8 cellular contexts compared by ENCODE assay signal in the genomic region with DNA sequence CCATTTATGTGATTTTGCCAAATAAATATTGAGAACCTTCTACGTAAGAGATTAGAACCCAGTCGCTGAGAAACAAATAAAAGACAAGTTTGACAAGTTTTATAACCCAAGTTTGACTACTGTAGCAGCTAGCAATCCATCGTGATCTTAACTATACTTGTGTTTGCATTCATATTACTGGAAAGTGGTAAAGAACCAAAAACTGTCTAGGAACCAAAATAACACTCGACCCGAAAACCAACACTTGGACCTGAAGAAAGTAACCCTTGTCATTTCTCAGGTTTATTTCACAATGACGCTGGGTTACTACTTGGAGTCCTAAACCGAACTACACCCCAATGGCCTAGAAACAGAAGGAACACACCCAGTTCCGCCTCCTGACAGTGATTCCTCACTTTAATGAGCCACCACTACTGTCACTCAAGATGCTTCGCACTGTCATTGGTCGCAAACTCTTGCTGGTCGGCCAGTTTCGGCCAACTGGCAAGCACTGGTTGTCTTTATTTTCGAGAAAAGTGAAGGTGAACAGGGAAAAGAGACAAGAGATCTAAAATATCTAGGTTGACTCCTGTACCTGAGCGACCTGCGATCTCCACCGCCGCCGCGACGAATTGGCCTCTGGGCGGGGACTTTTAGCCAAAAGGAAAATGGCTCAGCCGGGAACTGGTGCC. TPM values are rescaled to one million over a fixed set of nuclear protein-coding genes. Genes with fewer than 3 reads are reported as not detected.
DNase-seq lines count a peak whose midpoint lies in the region; ATAC-seq, FAIRE-seq and TF ChIP-seq lines count a peak whose summit lies in the region.

No MANE protein-coding gene starts in this region.

- peak; percentile 84 for FAIRE-seq in RCC 7860 (lab: Jason Lieb, UNC)

- H3K27ac ChIP-seq in GM23338 (ENCODE audit: low read depth) = peak overlapping the region; percentile 100
- peak overlapping the region; percentile 89 for H3K27ac ChIP-seq in Karpas-422 (ENCODE audit: low read length)
- H3K27ac ChIP-seq in esophagus squamous epithelium = peak overlapping the region; percentile 93 to 100 (median 97)
- peak overlapping the region; percentile 100 for H3K27ac ChIP-seq in muscle layer of duodenum (ENCODE audit: low read length)

- no peaks in the 10 kb centered on the region for H3F3A ChIP-seq in GM23338 (replicated peaks; ENCODE audit: low read depth)

- no peaks in the 10 kb centered on the region for H3K9me2 ChIP-seq in GM23338 (ENCODE audit: insufficient read depth)
- no peaks in the 10 kb centered on the region for H3K9me2 ChIP-seq in Karpas-422 (replicated peaks; ENCODE audit: insufficient read depth, low read length)

- H3K36me3 Mint-ChIP-seq in GM23338 (ENCODE audit: low read depth) = no peaks in the 10 kb centered on the region
- peaks cover 17% of the 10 kb centered on the region for H3K36me3 Mint-ChIP-seq in activated T-helper 1 cell treated with anti-CD3 and anti-CD28 coated beads, Interleukin-12 subunit alpha, Interleukin-12 subunit beta, Interleukin-2, Interleukin-4 antibody, amounts not matched to agents 30 ng/mL and 10 ng/mL and 1 ng/mL, durations not matched to agents 14 hours and 24 hours and 36 hours (ENCODE audit: low read depth)

- H3K4me3 ChIP-seq in GM23338 = peak overlapping the region; percentile 71
- peak overlapping the region; percentile 89 for H3K4me3 ChIP-seq in Karpas-422 (ENCODE audit: low read length)
- H3K4me3 ChIP-seq in esophagus squamous epithelium = peak overlapping the region; percentile 59 to 88 (median 79)
- H3K4me3 ChIP-seq in muscle layer of duodenum (ENCODE audit: low read depth in 1 of 2, low read length in 2 of 2) = peak overlapping the region; percentile 75 to 97

- no peaks in the 10 kb centered on the region for H3K9me3 Mint-ChIP-seq in GM23338
- no peaks in the 10 kb centered on the region for H3K9me3 Mint-ChIP-seq in activated T-helper 1 cell treated with anti-CD3 and anti-CD28 coated beads, Interleukin-12 subunit alpha, Interleukin-12 subunit beta, Interleukin-2, Interleukin-4 antibody, amounts not matched to agents 30 ng/mL and 10 ng/mL and 1 ng/mL, durations not matched to agents 14 hours and 24 hours and 36 hours

- TF ChIP-seq CTCF in GM23338 (conservative IDR thresholded peaks at IDR 0.05; ENCODE audit: low read depth in 2 of 2) (no peak), esophagus squamous epithelium (IDR thresholded peaks at IDR 0.05) (peak in 1 of 6 experiments; percentile 2)

- H3K9me3 ChIP-seq in Karpas-422 (ENCODE audit: low read length) = no peaks in the 10 kb centered on the region
- no peaks in the 10 kb centered on the region for H3K9me3 ChIP-seq in esophagus squamous epithelium
- H3K9me3 ChIP-seq in muscle layer of duodenum (ENCODE audit: control insufficient read depth in 1 of 2, low read length in 2 of 2) = no peaks in the 10 kb centered on the region

- peaks cover 29% of the 10 kb centered on the region for H3K79me2 ChIP-seq in GM23338 (replicated peaks; ENCODE audit: insufficient read depth)
- H3K79me2 ChIP-seq in Karpas-422 (ENCODE audit: low read length) = peaks cover 59% of the 10 kb centered on the region

- DNase-seq in DMS79 (lab: John Stamatoyannopoulos, UW) (peak; percentile 60), GM23338 (ENCODE audit: low spot score) (peak; percentile 95), Karpas-422 (peak; percentile 87), RCC 7860 (ENCODE audit: low spot score) (peak; percentile 71), esophagus squamous epithelium (lab: John Stamatoyannopoulos, UW) (peak; percentile 17)
- DNase-seq in activated T-helper 1 cell treated with anti-CD3 and anti-CD28 coated beads, Interleukin-12 subunit alpha, Interleukin-12 subunit beta, Interleukin-2, Interleukin-4 antibody, amounts not matched to agents 30 ng/mL and 10 ng/mL and 1 ng/mL, durations not matched to agents 14 hours and 24 hours and 36 hours (ENCODE audit: low spot score) = peak; percentile 79
- peak; percentile 45 for DNase-seq in stimulated activated CD8-positive, alpha-beta memory T cell treated with anti-CD3 and anti-CD28 coated beads, Interleukin-7, amount 100 ng/mL, for 24 hours (ENCODE audit: low read depth)

- peak overlapping the region; percentile 91 for H3K9ac ChIP-seq in Karpas-422 (ENCODE audit: low read length)

- H3K36me3 ChIP-seq in GM23338 (ENCODE audit: insufficient read depth) (no peaks in the 10 kb centered on the region), Karpas-422 (ENCODE audit: insufficient read depth, low read length) (no peaks in the 10 kb centered on the region), esophagus squamous epithelium (peaks cover 0 to 7% (median 0%) of the 10 kb centered on the region in 3 donors), muscle layer of duodenum (ENCODE audit: control insufficient read depth in 1 of 2, insufficient read depth in 2 of 2, low read length in 2 of 2) (no peaks in the 10 kb centered on the region)

- H3K4me1 ChIP-seq in GM23338 (ENCODE audit: insufficient read depth) = peaks cover 5% of the 10 kb centered on the region; the same call in 1 of the 2 replicates
- H3K4me1 ChIP-seq in Karpas-422 (ENCODE audit: low read length) = peaks cover 23% of the 10 kb centered on the region
- H3K4me1 ChIP-seq in esophagus squamous epithelium = peaks cover 3 to 47% (median 15%) of the 10 kb centered on the region in 3 donors
- peaks cover 11 to 27% of the 10 kb centered on the region in 2 donors for H3K4me1 ChIP-seq in muscle layer of duodenum (ENCODE audit: control insufficient read depth in 1 of 2, insufficient read depth in 2 of 2, low read length in 2 of 2)

- H2AFZ ChIP-seq in GM23338 = peak overlapping the region; percentile 95
- H2AFZ ChIP-seq in Karpas-422 (ENCODE audit: low read length) = peak overlapping the region; percentile 99

- H3K27me3 ChIP-seq in GM23338 (ENCODE audit: insufficient read depth) (no peaks in the 10 kb centered on the region), Karpas-422 (ENCODE audit: low read length) (no peaks in the 10 kb centered on the region), esophagus squamous epithelium (no peaks in the 10 kb centered on the region), muscle layer of duodenum (ENCODE audit: low read depth, low read length) (no peaks in the 10 kb centered on the region)

- peak overlapping the region; percentile 100 for H3K27ac Mint-ChIP-seq in GM23338
- H3K27ac Mint-ChIP-seq in activated T-helper 1 cell treated with anti-CD3 and anti-CD28 coated beads, Interleukin-12 subunit alpha, Interleukin-12 subunit beta, Interleukin-2, Interleukin-4 antibody, amounts not matched to agents 30 ng/mL and 10 ng/mL and 1 ng/mL, durations not matched to agents 14 hours and 24 hours and 36 hours = peak overlapping the region; percentile 99

- peaks cover 9% of the 10 kb centered on the region; the same call in 1 of the 3 replicates for H3K4me1 Mint-ChIP-seq in GM23338
- peaks cover 73% of the 10 kb centered on the region for H3K4me1 Mint-ChIP-seq in activated T-helper 1 cell treated with anti-CD3 and anti-CD28 coated beads, Interleukin-12 subunit alpha, Interleukin-12 subunit beta, Interleukin-2, Interleukin-4 antibody, amounts not matched to agents 30 ng/mL and 10 ng/mL and 1 ng/mL, durations not matched to agents 14 hours and 24 hours and 36 hours (ENCODE audit: low read depth)

- peak; percentile 97 for ATAC-seq in GM23338

- no peak for TF ChIP-seq POLR2A in esophagus squamous epithelium (IDR thresholded peaks at IDR 0.05)

- WGBS in esophagus squamous epithelium, 2 donors = 1% methylated on average over 14 of the region's 22 CpGs

- H4K20me1 ChIP-seq in GM23338 (replicated peaks; ENCODE audit: insufficient read depth) = no peaks in the 10 kb centered on the region
- H4K20me1 ChIP-seq in Karpas-422 (ENCODE audit: insufficient read depth, low read depth, low read length) = no peaks in the 10 kb centered on the region

- no peaks in the 10 kb centered on the region for H3K27me3 Mint-ChIP-seq in GM23338 (ENCODE audit: insufficient read depth, low read depth, poor library complexity)
- H3K27me3 Mint-ChIP-seq in activated T-helper 1 cell treated with anti-CD3 and anti-CD28 coated beads, Interleukin-12 subunit alpha, Interleukin-12 subunit beta, Interleukin-2, Interleukin-4 antibody, amounts not matched to agents 30 ng/mL and 10 ng/mL and 1 ng/mL, durations not matched to agents 14 hours and 24 hours and 36 hours (ENCODE audit: insufficient read depth) = no peaks in the 10 kb centered on the region

- peak overlapping the region; percentile 98 for H3K4me3 Mint-ChIP-seq in GM23338
- H3K4me3 Mint-ChIP-seq in activated T-helper 1 cell treated with anti-CD3 and anti-CD28 coated beads, Interleukin-12 subunit alpha, Interleukin-12 subunit beta, Interleukin-2, Interleukin-4 antibody, amounts not matched to agents 30 ng/mL and 10 ng/mL and 1 ng/mL, durations not matched to agents 14 hours and 24 hours and 36 hours = peak overlapping the region; percentile 100

- intact Hi-C loops in activated T-helper 1 cell treated with anti-CD3 and anti-CD28 coated beads, Interleukin-12 subunit alpha, Interleukin-12 subunit beta, Interleukin-2, Interleukin-4 antibody, amounts not matched to agents 30 ng/mL and 10 ng/mL and 1 ng/mL, durations not matched to agents 14 hours and 24 hours and 36 hours (cut with micrococcal nuclease) = loop anchor here (1.0 to 5.0 kb wide), 10 partner anchors 36 to 1909 kb away; partner anchors contain the start of genes GALNT7, HPGD and SAP30
- intact Hi-C loops in esophagus squamous epithelium (cut with DNase I) = no loop called here

- H3K4me2 ChIP-seq in GM23338 (peak overlapping the region; percentile 84), Karpas-422 (ENCODE audit: low read depth, low read length, poor library complexity, severe bottlenecking) (peak overlapping the region; percentile 90)

RNA-seq across cellular contexts. Expression of gene FBXO8, which starts 0.5 kb away (rescaled TPM):
- 7.9 and 9.4 TPM in 2 replicates for total RNA-seq in GM23338 (2014; rRNA removed; shearing (Covaris generic))
- polyA plus RNA-seq in GM23338 (2016; fragmentation: Nextera tagmentation; extraction: Ambion mirVana) = 5.4 and 5.8 TPM in 2 replicates
- total RNA-seq in Karpas-422 (2014; rRNA removed; shearing (Covaris generic); ENCODE audit: low replicate concordance) = 7.9 and 13.5 TPM in 2 replicates
- total RNA-seq in activated T-helper 1 cell treated with anti-CD3 and anti-CD28 coated beads, Interleukin-12 subunit alpha, Interleukin-12 subunit beta, Interleukin-2, Interleukin-4 antibody, amounts not matched to agents 30 ng/mL and 10 ng/mL and 1 ng/mL, durations not matched to agents 14 hours and 24 hours and 36 hours = 17.0 and 18.1 TPM in 2 replicates
- 10 to 100 TPM; 19.1 to 38.0 (median 26.4) TPM for total RNA-seq in esophagus squamous epithelium

RNA-seq across cellular contexts. Expression of gene CEP44, which starts 0.7 kb away (rescaled TPM):
- 17.4 and 20.4 TPM in 2 replicates for total RNA-seq in GM23338 (2014; rRNA removed; shearing (Covaris generic))
- polyA plus RNA-seq in GM23338 (2016; fragmentation: Nextera tagmentation; extraction: Ambion mirVana) = 9.6 and 12.1 TPM in 2 replicates
- total RNA-seq in Karpas-422 (2014; rRNA removed; shearing (Covaris generic); ENCODE audit: low replicate concordance) = 7.8 and 17.4 TPM in 2 replicates
- total RNA-seq in activated T-helper 1 cell treated with anti-CD3 and anti-CD28 coated beads, Interleukin-12 subunit alpha, Interleukin-12 subunit beta, Interleukin-2, Interleukin-4 antibody, amounts not matched to agents 30 ng/mL and 10 ng/mL and 1 ng/mL, durations not matched to agents 14 hours and 24 hours and 36 hours = 15.4 and 18.2 TPM in 2 replicates
- 10 to 100 TPM in 2 of 4 donors, 1 to 10 TPM in 2; 5.5 to 14.4 (median 11.4) TPM for total RNA-seq in esophagus squamous epithelium

Comparison
In these comparisons a context has a peak if more than half of its experiments do, and no peak if none do; other contexts are left out.
1. Peak in every context shown above with its lines: DNase-seq, ATAC-seq, H3K4me3 ChIP-seq and H3K27ac ChIP-seq.
2. DNase-seq: peak in every context shown above with its lines; median percentile 95 in GM23338; 87 in Karpas-422; 79 in activated T-helper 1 cell treated with anti-CD3 and anti-CD28 coated beads, Interleukin-12 subunit alpha, Interleukin-12 subunit beta, Interleukin-2, Interleukin-4 antibody, amounts not matched to agents 30 ng/mL and 10 ng/mL and 1 ng/mL, durations not matched to agents 14 hours and 24 hours and 36 hours; 71 in RCC 7860; 60 in DMS79; 45 in stimulated activated CD8-positive, alpha-beta memory T cell treated with anti-CD3 and anti-CD28 coated beads, Interleukin-7, amount 100 ng/mL, for 24 hours; 17 in esophagus squamous epithelium.